8 cellular contexts compared by ENCODE assay signal in genomic region chr6:43247115-43247999, GRCh38. TPM values are rescaled to one million over a fixed set of nuclear protein-coding genes. Genes with fewer than 3 reads are reported as not detected.
A peak's percentile ranks its signal among the peaks of the same experiment; 100 is the strongest.
DNase-seq lines count a peak whose midpoint lies in the region; ATAC-seq, FAIRE-seq and TF ChIP-seq lines count a peak whose summit lies in the region.

No MANE protein-coding gene starts in this region.

- H3K27me3 ChIP-seq in astrocyte (ENCODE audit: insufficient read depth, low read length), result peaks cover 69% of the 10 kb centered on the region
- H3K27me3 ChIP-seq in aorta (ENCODE audit: control insufficient read depth in 1 of 2, insufficient read depth in 2 of 2, low read length in 1 of 2), result no peaks in the 10 kb centered on the region

- H4K20me1 ChIP-seq in astrocyte (ENCODE audit: insufficient read depth, low read length), result no peaks in the 10 kb centered on the region

- TF ChIP-seq CTCF in astrocyte (IDR thresholded peaks at IDR 0.05; ENCODE audit: insufficient read depth, low read depth, low read length), result no peak

- H3K27ac Mint-ChIP-seq in T-helper 2 cell treated with Interferon-gamma antibody and Interleukin-4, amounts not matched to agents 5 μg/mL and 100 μg/mL, for 36 hours, result peak overlapping the region; percentile 67
- peak overlapping the region; percentile 10 for H3K27ac Mint-ChIP-seq in astrocyte (ENCODE audit: unreplicated experiment)

- peak overlapping the region; percentile 74 for H2AFZ ChIP-seq in astrocyte (ENCODE audit: low read depth, low read length)

- no peaks in the 10 kb centered on the region for H3K9me3 Mint-ChIP-seq in T-helper 2 cell treated with Interferon-gamma antibody and Interleukin-4, amounts not matched to agents 5 μg/mL and 100 μg/mL, for 36 hours
- H3K9me3 Mint-ChIP-seq in astrocyte (ENCODE audit: unreplicated experiment), result no peaks in the 10 kb centered on the region

- H3K9ac ChIP-seq in astrocyte (ENCODE audit: low read length), result no peak overlapping the region

- H3K79me2 ChIP-seq in astrocyte (ENCODE audit: insufficient read depth, low read length), result no peaks in the 10 kb centered on the region

- no peak for FAIRE-seq in astrocyte (lab: Jason Lieb, UNC)

- WGBS in aorta, 2 donors, result 1 to 2% methylated on average over 39 to 46 of the region's 46 CpGs

- no peaks in the 10 kb centered on the region for H3K36me3 Mint-ChIP-seq in T-helper 2 cell treated with Interferon-gamma antibody and Interleukin-4, amounts not matched to agents 5 μg/mL and 100 μg/mL, for 36 hours (ENCODE audit: low read depth)
- no peaks in the 10 kb centered on the region for H3K36me3 Mint-ChIP-seq in astrocyte (ENCODE audit: low read depth, unreplicated experiment)

- DNase-seq in NCI-H1105 (lab: John Stamatoyannopoulos, UW), result peak; percentile 64
- peak; percentile 84 for DNase-seq in T-helper 2 cell treated with Interferon-gamma antibody and Interleukin-4, amounts not matched to agents 5 μg/mL and 100 μg/mL, for 36 hours (ENCODE audit: low spot score)
- no peak for DNase-seq in astrocyte (ENCODE audit: low read depth)
- DNase-seq in hypothalamus (lab: John Stamatoyannopoulos, UW), result peak; percentile 45 to 94 (median 82)
- DNase-seq in retina, result peak; percentile 94
- peak; percentile 84 to 91 for DNase-seq in aorta

- no peaks in the 10 kb centered on the region for H3K36me3 ChIP-seq in astrocyte (ENCODE audit: insufficient read depth, low read length)
- no peaks in the 10 kb centered on the region for H3K36me3 ChIP-seq in aorta (ENCODE audit: control insufficient read depth in 1 of 2, insufficient read depth in 2 of 2, low read length in 1 of 2)

- H3K27ac ChIP-seq in astrocyte (ENCODE audit: low read depth, low read length) (no peak overlapping the region), aorta (ENCODE audit: low read depth in 1 of 2, low read length in 2 of 2) (no peak overlapping the region)

- peaks cover 19% of the 10 kb centered on the region for H3K27me3 Mint-ChIP-seq in T-helper 2 cell treated with Interferon-gamma antibody and Interleukin-4, amounts not matched to agents 5 μg/mL and 100 μg/mL, for 36 hours (ENCODE audit: low read depth)
- peaks cover 32% of the 10 kb centered on the region for H3K27me3 Mint-ChIP-seq in astrocyte (ENCODE audit: low read depth, unreplicated experiment)

- peak overlapping the region; percentile 77 for H3K4me2 ChIP-seq in astrocyte (ENCODE audit: low read length)

- intact Hi-C loops in aorta (cut with DNase I), result no loop called here

- H3K4me1 ChIP-seq in astrocyte (ENCODE audit: insufficient read depth, low read length) (peaks cover 8% of the 10 kb centered on the region), aorta (ENCODE audit: control insufficient read depth in 1 of 2, insufficient read depth in 2 of 2, low read length in 2 of 2) (no peaks in the 10 kb centered on the region)

- peaks cover 16% of the 10 kb centered on the region for H3K4me1 Mint-ChIP-seq in T-helper 2 cell treated with Interferon-gamma antibody and Interleukin-4, amounts not matched to agents 5 μg/mL and 100 μg/mL, for 36 hours (ENCODE audit: low read depth)
- no peaks in the 10 kb centered on the region for H3K4me1 Mint-ChIP-seq in astrocyte (ENCODE audit: low read depth, unreplicated experiment)

- no peaks in the 10 kb centered on the region for H3K9me3 ChIP-seq in astrocyte (ENCODE audit: insufficient read depth, low read depth, low read length)
- no peaks in the 10 kb centered on the region for H3K9me3 ChIP-seq in aorta (ENCODE audit: control insufficient read depth, low read length)

- ATAC-seq in HG02571 (IDR thresholded peaks at IDR 0.05; ENCODE audit: unreplicated experiment) (peak; percentile 84), aorta (ENCODE audit: low FRiP score) (peak; percentile 90)

- H3K4me3 ChIP-seq in GM08714 (ENCODE audit: low read length) (peak overlapping the region; percentile 60; the same call in 1 of the 2 replicates), astrocyte (ENCODE audit: insufficient read depth, low read depth, low read length) (peak overlapping the region; percentile 44), aorta (ENCODE audit: low read length in 2 of 2) (peak overlapping the region; percentile 5 to 11)

- H3K4me3 Mint-ChIP-seq in T-helper 2 cell treated with Interferon-gamma antibody and Interleukin-4, amounts not matched to agents 5 μg/mL and 100 μg/mL, for 36 hours, result peak overlapping the region; percentile 80
- peak overlapping the region; percentile 70 for H3K4me3 Mint-ChIP-seq in astrocyte (ENCODE audit: unreplicated experiment)

RNA-seq across cellular contexts. Expression of gene TTBK1, which starts 4.1 kb away (rescaled TPM):
- 0.14 TPM in 1 of 2 replicates, not detected in the other for total RNA-seq in astrocyte
- under 1 TPM in 1 of 2 donors, not detected in 1; 0.12 TPM for total RNA-seq in aorta
- polyA plus RNA-seq in aorta, result not detected

RNA-seq across cellular contexts. Expression of gene DNPH1, which starts 18.1 kb away (rescaled TPM):
- total RNA-seq in astrocyte (15.1 and 17.6 TPM in 2 replicates), aorta (10 to 100 TPM; 10.2 to 18.1 TPM)
- 10 to 100 TPM; 36.8 to 87.4 TPM for polyA plus RNA-seq in aorta

RNA-seq across cellular contexts. Expression of gene SLC22A7, which starts 50.7 kb away (rescaled TPM):
- total RNA-seq in astrocyte, result not detected in 2 replicates
- total RNA-seq in aorta, result not detected
- polyA plus RNA-seq in aorta, result not detected

Comparison
In these comparisons a context has a peak if more than half of its experiments do, and no peak if none do; other contexts are left out.
1. H3K4me3 ChIP-seq: peak in every context shown above with its lines; median percentile 60 in GM08714; 44 in astrocyte; 8 in aorta.